In genomic region chr15:76803049-76803571, GRCh38 we compare ENCODE assay signal across 21 cellular contexts.
"Had no signal": no experiment of that assay in that cellular context is flagged by ENCODE, and none has a peak within 500 bp of the region (broad histone marks: within the 10 kb centered on the region; RNA-seq: fewer than 3 reads in every experiment).

No MANE protein-coding gene starts in this region.

- H3K27ac ChIP-seq: coronary artery, esophagus muscularis mucosa, gastrocnemius medialis, sigmoid colon, transverse colon had no signal

- DNase-seq: activated B cell treated with CpG ODN at 0.5 μM for 24 hours; activated CD4-positive, alpha-beta T cell treated with anti-CD3 and anti-CD28 coated beads for 36 hours; activated CD4-positive, alpha-beta T cell treated with anti-CD3 and anti-CD28 coated beads, Interleukin-2, amount 50 U/mL, for 4 hours; activated CD8-positive, alpha-beta memory T cell treated with anti-CD3 and anti-CD28 coated beads, Interleukin-2, amount 50 U/mL, for 48 hours; activated naive CD4-positive, alpha-beta T cell treated with anti-CD3 and anti-CD28 coated beads for 36 hours; activated T-cell treated with anti-CD3 and anti-CD28 coated beads, Interleukin-2, amount 50 U/mL, for 4 hours; cerebellar nuclear complex; gastrocnemius medialis; head of caudate nucleus; islet precursor cell; left cardiac atrium; mesenchymal stem cell; naive B cell; sigmoid colon; stimulated activated CD4-positive, alpha-beta T cell treated with anti-CD3 and anti-CD28 coated beads, Interleukin-15, amount 100 ng/mL, for 24 hours; T1000; transverse colon had no signal

- H3K4me1 ChIP-seq: esophagus muscularis mucosa, transverse colon had no signal

- H3K27me3 ChIP-seq: esophagus muscularis mucosa, gastrocnemius medialis, sigmoid colon, transverse colon had no signal

- H3K4me2 ChIP-seq: smooth muscle cell had no signal

- ATAC-seq: activated CD4-positive, alpha-beta T cell treated with anti-CD3 and anti-CD28 coated beads for 36 hours; activated T-cell treated with anti-CD3 and anti-CD28 coated beads, Interleukin-2, amount 50 U/mL, for 4 hours; gastrocnemius medialis; left cardiac atrium; stimulated activated memory B cell treated with anti-CD40 and anti-IgM and Interleukin-4, amounts not matched to agents 10 μg/mL and 1 μg/mL and 100 μg/mL, for 72 hours had no signal

- H3K9me3 ChIP-seq: esophagus muscularis mucosa, gastrocnemius medialis, sigmoid colon, transverse colon had no signal

- H3K4me3 ChIP-seq: coronary artery, esophagus muscularis mucosa, gastrocnemius medialis, sigmoid colon, smooth muscle cell, transverse colon had no signal
